Comparison of ENCODE assay signal across 8 cellular contexts in the genomic region with DNA sequence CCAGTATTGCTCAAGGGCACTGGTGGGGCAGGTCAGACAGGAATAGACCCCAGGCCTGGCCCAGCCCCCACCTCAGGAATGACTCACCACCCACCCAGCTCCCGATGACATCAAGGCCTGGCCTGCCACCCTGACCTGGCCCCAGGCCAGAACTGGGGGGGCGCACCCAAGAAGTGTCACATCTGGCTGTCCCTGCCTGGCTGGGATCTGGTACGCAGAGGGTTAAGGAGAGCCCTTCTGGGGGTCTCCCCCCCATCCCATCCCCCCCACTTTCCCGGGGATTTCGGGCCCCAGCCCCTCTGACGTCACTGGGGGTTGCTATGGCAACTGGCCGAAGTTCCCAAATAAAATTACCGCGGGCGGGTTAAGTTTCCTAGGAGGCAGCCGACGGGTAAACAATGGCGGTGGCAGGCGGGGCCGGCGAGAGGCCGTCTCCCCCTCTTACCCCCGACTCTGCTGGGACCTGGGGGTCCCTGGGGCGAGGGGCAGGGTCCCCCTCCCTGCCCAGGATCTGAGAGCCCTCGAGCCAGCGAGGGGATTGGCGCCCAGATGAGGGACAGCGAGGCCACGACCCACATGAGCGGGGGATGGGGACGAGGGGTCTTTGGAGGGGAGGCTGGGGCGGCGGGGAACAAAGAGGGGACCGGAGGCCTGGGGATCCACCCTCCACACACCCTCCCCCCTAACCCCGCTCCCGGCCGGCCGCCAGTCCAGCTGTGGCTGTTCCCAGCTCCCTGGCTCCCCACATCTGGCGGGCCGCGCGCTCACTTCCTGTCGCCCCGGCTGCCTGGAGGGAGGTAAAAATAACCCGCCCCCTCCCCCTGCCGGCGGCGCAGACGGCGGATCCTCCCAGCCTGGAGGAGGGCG. TPM values are rescaled to one million over a fixed set of nuclear protein-coding genes. Genes with fewer than 3 reads are reported as not detected.
DNase-seq lines count a peak whose midpoint lies in the region; ATAC-seq and TF ChIP-seq lines count a peak whose summit lies in the region.

No MANE protein-coding gene starts in this region.

- peaks cover 7% of the 10 kb centered on the region for H3K79me2 ChIP-seq in HCT116 (ENCODE audit: insufficient read depth, low read length)

- H2AFZ ChIP-seq in HCT116 (ENCODE audit: low read depth, low read length, poor library complexity, severe bottlenecking), result no peak overlapping the region

- RAD21 ChIA-PET in HCT116 (lab: Charles Lee; ENCODE audit: low non-redundant PET in 1 of 2, low total read pairs in 2 of 2, uncharacterized antibody in 2 of 2, unreplicated experiment in 2 of 2), result interaction anchor here (0.7 to 1.2 kb wide), 4 partner anchors 11 to 30 kb away, joined by 3 to 4 read pairs (median 4); no protein-coding TSS in a partner anchor

- peak overlapping the region; percentile 96 for H3K27ac ChIP-seq in HCT116 (ENCODE audit: low read depth, low read length)
- H3K27ac ChIP-seq in adrenal gland, result peak overlapping the region; percentile 97 to 99 (median 99)
- H3K27ac ChIP-seq in left ventricle myocardium inferior (replicated peaks), result peak overlapping the region; percentile 99
- H3K27ac ChIP-seq in psoas muscle, result peak overlapping the region; percentile 97

- H3K4me1 ChIP-seq in HCT116 (ENCODE audit: control insufficient read depth in 1 of 2, insufficient read depth in 2 of 2, low read length in 2 of 2) (peaks cover 73 to 93% of the 10 kb centered on the region in 2 experiments), adrenal gland (replicated peaks in 1 of 2) (peaks cover 24 to 47% of the 10 kb centered on the region in 2 donors), left ventricle myocardium inferior (peaks cover 85% of the 10 kb centered on the region), psoas muscle (peaks cover 59% of the 10 kb centered on the region)

- peak; percentile 31 for TF ChIP-seq POLR2A in HCT116 (IDR thresholded peaks at IDR 0.05; ENCODE audit: borderline replicate concordance, extremely low read depth, insufficient read depth, insufficient read length)
- TF ChIP-seq POLR2A in adrenal gland (IDR thresholded peaks at IDR 0.05), result peak; percentile 82 to 88

- POLR2A ChIA-PET in HCT116 (lab: Charles Lee), result interaction anchor here (0.6 to 2.4 kb wide), 12 partner anchors 8 to 671 kb away, joined by 3 to 29 read pairs (median 4); a partner anchor contains a TSS

- H3K4me2 ChIP-seq in HCT116 (ENCODE audit: low read length), result peak overlapping the region; percentile 92

- H3K4me3 ChIP-seq in HCT116 (replicated peaks in 1 of 2; ENCODE audit: low read depth in 1 of 2, low read length in 2 of 2) (peak overlapping the region; percentile 48 to 61), adrenal gland (peak overlapping the region in 3 of 4 donors; percentile 49 to 57 (median 56)), left ventricle myocardium inferior (peak overlapping the region; percentile 67), psoas muscle (peak overlapping the region; percentile 71)

- H3K9me2 ChIP-seq in HCT116 (ENCODE audit: insufficient read depth), result no peaks in the 10 kb centered on the region

- no peak for TF ChIP-seq CTCF in HCT116 (IDR thresholded peaks at IDR 0.05 in 2 of 3, conservative IDR thresholded peaks at IDR 0.05 in 1 of 3; ENCODE audit: borderline replicate concordance in 1 of 3, insufficient read depth in 1 of 3, low read depth in 2 of 3, low read length in 2 of 3)
- peak; percentile 20 to 51 (median 40) for TF ChIP-seq CTCF in adrenal gland (IDR thresholded peaks at IDR 0.05)
- TF ChIP-seq CTCF in left ventricle myocardium inferior (IDR thresholded peaks at IDR 0.05; ENCODE audit: borderline replicate concordance), result peak; percentile 48
- TF ChIP-seq CTCF in psoas muscle (IDR thresholded peaks at IDR 0.05), result peak; percentile 18

- H3K36me3 ChIP-seq in HCT116 (ENCODE audit: control insufficient read depth in 1 of 2, insufficient read depth in 2 of 2, low read length in 2 of 2), result no peaks in the 10 kb centered on the region
- H3K36me3 ChIP-seq in adrenal gland (replicated peaks in 1 of 2), result no peaks in the 10 kb centered on the region
- no peaks in the 10 kb centered on the region for H3K36me3 ChIP-seq in left ventricle myocardium inferior
- H3K36me3 ChIP-seq in psoas muscle (ENCODE audit: insufficient read depth in 1 of 2, low read depth in 1 of 2), result no peaks in the 10 kb centered on the region

- TF ChIP-seq RAD21 in HCT116 (IDR thresholded peaks at IDR 0.05; ENCODE audit: low read depth), result no peak

- BruUV-seq in HCT116 (replicated peaks; lab: Mats Ljungman, UMichigan), result TSS peak; percentile 42

- CTCF ChIA-PET in HCT116 (lab: Charles Lee), result interaction anchor here (0.8 to 1.7 kb wide), 4 partner anchors 11 to 66 kb away, joined by 3 to 9 read pairs (median 4); no protein-coding TSS in a partner anchor

- peak; percentile 95 for DNase-seq in ELR (ENCODE audit: low read depth)
- peak; percentile 87 for DNase-seq in HCT116 (ENCODE audit: low read depth, low spot score)
- DNase-seq in NCI-H1092 (lab: John Stamatoyannopoulos, UW), result peak; percentile 79
- peak; percentile 92 for DNase-seq in T follicular helper cell (ENCODE audit: low read depth)
- peak; percentile 91 to 95 (median 92) for DNase-seq in adrenal gland
- DNase-seq in left ventricle myocardium inferior, result peak; percentile 98
- DNase-seq in psoas muscle, result peak; percentile 97 to 98
- DNase-seq in ureter (ENCODE audit: low spot score), result peak; percentile 94

- H3K27me3 ChIP-seq in HCT116 (ENCODE audit: insufficient read depth, low read length), result no peaks in the 10 kb centered on the region
- no peaks in the 10 kb centered on the region for H3K27me3 ChIP-seq in adrenal gland
- no peaks in the 10 kb centered on the region for H3K27me3 ChIP-seq in left ventricle myocardium inferior (ENCODE audit: low read depth)
- H3K27me3 ChIP-seq in psoas muscle (ENCODE audit: insufficient read depth in 3 of 3, low read length in 2 of 3), result no peaks in the 10 kb centered on the region

- intact Hi-C loops in HCT116 (cut with micrococcal nuclease), result loop anchor here (5.0 kb wide), 1 partner anchor 695 kb away; a partner anchor contains a TSS
- intact Hi-C loops in adrenal gland (cut with DNase I), result no loop called here
- intact Hi-C loops in left ventricle myocardium inferior (cut with micrococcal nuclease), result no loop called here
- intact Hi-C loops in psoas muscle (cut with DNase I), result no loop called here

- peak overlapping the region; percentile 90 for H3K9ac ChIP-seq in HCT116 (ENCODE audit: low read length)

- H3K9me3 ChIP-seq in HCT116 (ENCODE audit: control insufficient read depth in 1 of 2, insufficient read depth in 1 of 2, low read depth in 1 of 2, low read length in 2 of 2) (no peaks in the 10 kb centered on the region), adrenal gland (replicated peaks in 1 of 3) (no peaks in the 10 kb centered on the region), left ventricle myocardium inferior (replicated peaks) (no peaks in the 10 kb centered on the region), psoas muscle (no peaks in the 10 kb centered on the region)

- ATAC-seq in HCT116, result peak; percentile 41
- peak; percentile 68 to 76 (median 70) for ATAC-seq in psoas muscle

- no peaks in the 10 kb centered on the region for H4K20me1 ChIP-seq in HCT116 (ENCODE audit: insufficient read depth)

- WGBS in adrenal gland, 4 donors, result 0% methylated on average over 5 to 46 of the region's 46 CpGs
- WGBS in psoas muscle, 3 donors, result 0 to 1% (median 1%) methylated on average over 33 to 46 of the region's 46 CpGs

TF ChIP-seq in HCT116, 20 proteins besides CTCF, POLR2A, EP300 and RAD21 (continues in another document):
- TF ChIP-seq YY1 (IDR thresholded peaks at IDR 0.05; ENCODE audit: extremely low read depth, insufficient replicate concordance, low read depth, low read length) (peak; percentile 61), TCF7L2 (IDR thresholded peaks at IDR 0.05; ENCODE audit: borderline replicate concordance, extremely low read depth, insufficient read depth, insufficient read length) (peak; percentile 89), SRF (IDR thresholded peaks at IDR 0.05; ENCODE audit: low read depth) (no peak), EZH2phosphoT487 (IDR thresholded peaks at IDR 0.05; ENCODE audit: borderline replicate concordance) (no peak), ELF1 (IDR thresholded peaks at IDR 0.05; ENCODE audit: borderline replicate concordance, low read depth) (no peak), CBX3 (IDR thresholded peaks at IDR 0.05; ENCODE audit: low read depth) (no peak)
- TF ChIP-seq, protein P1, sequence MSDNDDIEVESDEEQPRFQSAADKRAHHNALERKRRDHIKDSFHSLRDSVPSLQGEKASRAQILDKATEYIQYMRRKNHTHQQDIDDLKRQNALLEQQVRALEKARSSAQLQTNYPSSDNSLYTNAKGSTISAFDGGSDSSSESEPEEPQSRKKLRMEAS (IDR thresholded peaks at IDR 0.05), result no peak

RNA-seq across cellular contexts. Expression of a gene that starts 29.7 kb away (rescaled TPM):
- total RNA-seq in HCT116 (2021; ENCODE audit: unreplicated experiment), result not detected
- polyA plus RNA-seq in HCT116 (2012), result 0.17 and 0.30 TPM in 2 replicates
- 1 to 10 TPM in 1 of 8 donors, not detected in 7; 1.9 TPM for total RNA-seq in adrenal gland
- 1 to 10 TPM in 1 of 3 donors, under 1 TPM in 1, not detected in 1; 0.71 to 1.9 TPM for polyA plus RNA-seq in adrenal gland
- 1.3 TPM for total RNA-seq in left ventricle myocardium inferior
- not detected for total RNA-seq in psoas muscle
- not detected for polyA plus RNA-seq in psoas muscle
- total RNA-seq in ureter, result not detected

RNA-seq across cellular contexts. Expression of a gene that starts 52.0 kb away (rescaled TPM):
- 9.8 TPM for total RNA-seq in HCT116 (2021; ENCODE audit: unreplicated experiment)
- polyA plus RNA-seq in HCT116 (2012), result 5.4 and 6.1 TPM in 2 replicates
- total RNA-seq in adrenal gland, result 10 to 100 TPM in 4 of 8 donors, 1 to 10 TPM in 4; 5.8 to 15.4 (median 10.2) TPM
- 1 to 10 TPM; 1.7 to 6.4 (median 3.2) TPM for polyA plus RNA-seq in adrenal gland
- total RNA-seq in left ventricle myocardium inferior, result 2.6 TPM
- 1 to 10 TPM; 3.3 to 7.8 (median 4.4) TPM for total RNA-seq in psoas muscle
- 1 to 10 TPM in 2 of 3 donors, under 1 TPM in 1; 0.77 to 3.9 (median 1.6) TPM for polyA plus RNA-seq in psoas muscle
- total RNA-seq in ureter, result 8.1 TPM

RNA-seq across cellular contexts. Expression of a gene that starts 58.7 kb away (rescaled TPM):
- 1.7 TPM for total RNA-seq in HCT116 (2021; ENCODE audit: unreplicated experiment)
- polyA plus RNA-seq in HCT116 (2012), result 0.90 and 1.5 TPM in 2 replicates
- total RNA-seq in adrenal gland, result 1 to 10 TPM in 3 of 8 donors, under 1 TPM in 4, not detected in 1; 0.21 to 1.8 (median 0.97) TPM
- 1 to 10 TPM in 2 of 3 donors, under 1 TPM in 1; 0.26 to 4.5 (median 4.1) TPM for polyA plus RNA-seq in adrenal gland
- 0.82 TPM for total RNA-seq in left ventricle myocardium inferior
- total RNA-seq in psoas muscle, result 1 to 10 TPM in 2 of 4 donors, under 1 TPM in 2; 0.27 to 1.5 (median 1.0) TPM
- polyA plus RNA-seq in psoas muscle, result 1 to 10 TPM in 2 of 3 donors, under 1 TPM in 1; 0.86 to 2.5 (median 1.7) TPM
- 3.3 TPM for total RNA-seq in ureter

RNA-seq across cellular contexts. Expression of a gene that starts 58.7 kb away (rescaled TPM):
- total RNA-seq in HCT116 (2021; ENCODE audit: unreplicated experiment) (51.5 TPM), adrenal gland (10 to 100 TPM; 17.8 to 38.4 (median 31.1) TPM), left ventricle myocardium inferior (20.1 TPM), psoas muscle (10 to 100 TPM; 21.1 to 26.1 (median 24.6) TPM), ureter (57.2 TPM)
- polyA plus RNA-seq in HCT116 (2012), result 37.9 and 39.1 TPM in 2 replicates
- polyA plus RNA-seq in adrenal gland (100 to 1,000 TPM in 1 of 3 donors, 10 to 100 TPM in 2; 10.8 to 125 (median 68.1) TPM), psoas muscle (10 to 100 TPM; 20.1 to 31.7 (median 23.1) TPM)

Comparison
In these comparisons a context has a peak if more than half of its experiments do, and no peak if none do; other contexts are left out.
1. Peak in every context shown above with its lines: DNase-seq, ATAC-seq, H3K4me3 ChIP-seq and H3K27ac ChIP-seq.
2. CTCF ChIP-seq: peak in adrenal gland (6 of 6), left ventricle myocardium inferior (single experiment) and psoas muscle (single experiment); none in HCT116 (0 of 3).